In the genomic region with DNA sequence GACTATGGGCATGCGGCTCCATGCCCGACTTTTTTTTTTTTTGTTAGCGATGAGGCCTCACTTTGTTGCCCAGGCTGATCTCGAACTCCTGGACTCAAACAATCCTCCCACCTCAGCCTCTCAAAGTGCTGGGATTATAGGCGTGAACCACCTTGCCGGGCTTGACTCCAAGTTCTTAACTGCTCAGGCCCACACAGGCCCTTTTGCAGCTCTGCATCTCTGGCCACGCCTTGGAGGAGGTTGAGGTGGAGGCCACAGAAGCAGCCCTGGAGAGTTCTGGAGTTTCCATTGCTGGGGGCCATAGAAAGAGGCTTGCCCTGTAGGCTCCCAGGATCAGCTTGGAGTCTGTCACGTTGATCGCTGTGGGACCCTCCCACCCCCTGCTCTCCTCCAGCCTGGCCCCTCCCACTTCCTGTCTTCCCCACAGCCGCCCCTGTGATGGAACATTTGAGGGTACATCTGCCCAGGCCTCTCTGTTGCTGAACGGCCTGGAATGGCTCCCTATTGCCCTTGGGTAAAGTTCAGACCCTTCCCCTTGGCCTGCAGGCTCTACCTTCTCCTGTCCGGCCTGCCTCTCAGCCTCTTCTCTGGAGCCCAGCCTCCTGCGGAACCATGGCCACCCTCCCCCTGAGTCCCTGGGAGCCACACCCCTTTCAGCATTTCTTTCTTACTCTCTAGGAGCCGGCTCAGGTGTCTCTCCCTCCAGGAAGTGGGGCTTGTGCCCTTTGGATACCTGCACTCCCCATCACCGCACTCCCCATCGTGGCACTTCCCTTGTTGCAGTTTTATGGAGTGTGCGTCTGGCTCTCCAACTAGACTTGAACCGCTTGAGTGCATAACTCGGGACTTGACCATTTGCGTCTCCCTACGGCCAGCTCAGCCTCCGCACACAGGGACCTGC, we compare ENCODE assay signal across 10 cellular contexts. TPM values are rescaled to one million over a fixed set of nuclear protein-coding genes. Genes with fewer than 3 reads are reported as not detected.
A peak's percentile ranks its signal among the peaks of the same experiment; 100 is the strongest.
DNase-seq lines count a peak whose midpoint lies in the region; ATAC-seq and TF ChIP-seq lines count a peak whose summit lies in the region.
"Had no signal": no experiment of that assay in that cellular context is flagged by ENCODE, and none has a peak within 500 bp of the region (broad histone marks: within the 10 kb centered on the region; RNA-seq: fewer than 3 reads in every experiment).

No MANE protein-coding gene starts in this region.

- no peak for TF ChIP-seq CTCF in gastrocnemius medialis (IDR thresholded peaks at IDR 0.05 in 4 of 5, conservative IDR thresholded peaks at IDR 0.05 in 1 of 5)
- no peak for TF ChIP-seq CTCF in Calu3 (IDR thresholded peaks at IDR 0.05; ENCODE audit: unreplicated experiment)

- no peaks in the 10 kb centered on the region for H3K27me3 Mint-ChIP-seq in Calu3 (ENCODE audit: unreplicated experiment)

- H3K4me1 ChIP-seq in gastrocnemius medialis, result no peaks in the 10 kb centered on the region

- CTCF ChIA-PET in Calu3 (lab: Charles Lee), result no interaction called here

- intact Hi-C loops in gastrocnemius medialis (cut with DNase I; ENCODE audit: low total_unique reads) (no loop called here), Calu3 (cut with micrococcal nuclease; ENCODE audit: unreplicated experiment) (no loop called here)

- no peaks in the 10 kb centered on the region for H3K36me3 Mint-ChIP-seq in Calu3 (ENCODE audit: insufficient read depth, unreplicated experiment)

- H3K27ac ChIP-seq in gastrocnemius medialis, result no peak overlapping the region
- H3K27ac ChIP-seq: tibial nerve had no signal

- BruUV-seq in Calu3 (replicated peaks; lab: Mats Ljungman, UMichigan), result no TSS peak

- H3K4me3 Mint-ChIP-seq in Calu3 (ENCODE audit: low read depth, unreplicated experiment), result no peak overlapping the region

- in situ Hi-C loops in gastrocnemius medialis (cut with MboI; ENCODE audit: low sequenced_read_pairs in 4 of 4), result no loop called here

- peak overlapping the region; percentile 25; the same call in 1 of the 2 replicates for H3K4me3 ChIP-seq in Jurkat, Clone E6-1 (ENCODE audit: low read length)
- H3K4me3 ChIP-seq in iPS-18c (ENCODE audit: insufficient read depth, low read depth, low read length), result peak overlapping the region; percentile 79
- H3K4me3 ChIP-seq in gastrocnemius medialis, result no peak overlapping the region
- H3K4me3 ChIP-seq: tibial nerve had no signal

- TF ChIP-seq POLR2A in gastrocnemius medialis (IDR thresholded peaks at IDR 0.05), result no peak

- ATAC-seq in gastrocnemius medialis, result no peak

- H3K4me1 Mint-ChIP-seq in Calu3 (ENCODE audit: low read depth, unreplicated experiment), result no peaks in the 10 kb centered on the region

- H3K36me3 ChIP-seq in gastrocnemius medialis, result no peaks in the 10 kb centered on the region
- H3K36me3 ChIP-seq: tibial nerve had no signal

- no peaks in the 10 kb centered on the region for H3K9me3 Mint-ChIP-seq in Calu3 (ENCODE audit: low read depth, unreplicated experiment)

- no peaks in the 10 kb centered on the region for H3K27me3 ChIP-seq in gastrocnemius medialis
- H3K27me3 ChIP-seq: tibial nerve had no signal

- no peaks in the 10 kb centered on the region for H3K9me3 ChIP-seq in iPS-18c (ENCODE audit: control insufficient read depth, insufficient read depth, low read length)
- no peaks in the 10 kb centered on the region for H3K9me3 ChIP-seq in gastrocnemius medialis
- H3K9me3 ChIP-seq: tibial nerve had no signal

- peak; percentile 65 for DNase-seq in Jurkat, Clone E6-1 (ENCODE audit: low read depth, low spot score)
- DNase-seq in activated T-cell treated with anti-CD3 and anti-CD28 coated beads for 1 hour (ENCODE audit: low read depth), result peak; percentile 45
- peak; percentile 50 for DNase-seq in stimulated activated CD8-positive, alpha-beta memory T cell treated with anti-CD3 and anti-CD28 coated beads, Interleukin-12 subunit alpha, Interleukin-12 subunit beta, amount 100 ng/mL, for 4 hours (ENCODE audit: low read depth)
- no peak for DNase-seq in gastrocnemius medialis
- DNase-seq in NK-92 treated with Interleukin-12 subunit alpha and Interleukin-12 subunit beta, amount 100 ng/mL, for 24 hours (lab: John Stamatoyannopoulos, UW), result no peak
- DNase-seq in midbrain (lab: John Stamatoyannopoulos, UW), result no peak
- DNase-seq in Calu3, result no peak
- DNase-seq: NCI-H774 had no signal

- H3K27ac Mint-ChIP-seq in Calu3 (ENCODE audit: unreplicated experiment), result no peak overlapping the region

RNA-seq across cellular contexts. Expression of a gene that starts 30.4 kb away (rescaled TPM):
- polyA plus RNA-seq in Jurkat, Clone E6-1 (2012; ENCODE audit: insufficient read depth, insufficient read length), result 1.8 TPM
- total RNA-seq in gastrocnemius medialis (1 to 10 TPM in 3 of 4 donors, under 1 TPM in 1; 0.92 to 3.4 (median 2.9) TPM), Calu3 (2022) (53.1 and 60.3 TPM in 2 replicates)

Comparison
In these comparisons a context has a peak if more than half of its experiments do, and no peak if none do; other contexts are left out.
1. DNase-seq: peak in Jurkat, Clone E6-1 (single experiment), activated T-cell treated with anti-CD3 and anti-CD28 coated beads for 1 hour (single experiment) and stimulated activated CD8-positive, alpha-beta memory T cell treated with anti-CD3 and anti-CD28 coated beads, Interleukin-12 subunit alpha, Interleukin-12 subunit beta, amount 100 ng/mL, for 4 hours (single experiment); none in gastrocnemius medialis (0 of 2), NK-92 treated with Interleukin-12 subunit alpha and Interleukin-12 subunit beta, amount 100 ng/mL, for 24 hours (single experiment), midbrain (single experiment) and Calu3 (single experiment).
2. H3K4me3 ChIP-seq: peak in Jurkat, Clone E6-1 (single experiment) and iPS-18c (single experiment); none in gastrocnemius medialis (0 of 4).
3. RNA of a gene that starts 30.4 kb away (total RNA-seq): 53.1 to 60.3 TPM in Calu3; 0.92 to 3.4 TPM in gastrocnemius medialis; every median in the first group is over 10 times any median in the second.